40 cellular contexts compared by ENCODE assay signal in the genomic region with DNA sequence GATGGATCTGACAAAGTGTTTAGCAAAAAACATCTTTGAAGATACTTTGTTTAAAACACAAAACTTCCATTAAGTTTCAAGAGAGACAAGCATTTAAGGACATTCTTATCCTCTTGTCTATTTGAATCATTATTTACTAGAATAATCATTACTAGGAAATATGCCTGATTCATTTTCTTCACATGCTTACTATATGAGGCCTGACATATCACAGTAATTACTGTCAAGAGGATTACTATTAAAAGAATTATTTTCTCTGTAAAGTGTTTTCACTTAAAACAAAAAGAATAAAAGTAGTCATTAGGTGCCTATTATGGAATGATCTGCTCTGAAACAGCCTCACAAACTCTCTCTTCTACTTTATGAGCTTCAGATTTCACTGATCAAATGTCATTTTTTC.
"Had no signal": no experiment of that assay in that cellular context is flagged by ENCODE, and none has a peak within 500 bp of the region (broad histone marks: within the 10 kb centered on the region; RNA-seq: fewer than 3 reads in every experiment).

No MANE protein-coding gene starts in this region.

- H3K9me3 Mint-ChIP-seq: activated naive CD4-positive, alpha-beta T cell treated with anti-CD3 and anti-CD28 coated beads for 36 hours; activated naive CD4-positive, alpha-beta T cell treated with anti-CD3 and anti-CD28 coated beads, Interleukin-2, amount 10 ng/mL, durations not matched to agents 7 days and 5 days; activated naive CD4-positive, alpha-beta T cell treated with anti-CD3 and anti-CD28 coated beads, Interleukin-2, amount 50 U/mL, for 24 hours; activated naive CD8-positive, alpha-beta T cell treated with anti-CD3 and anti-CD28 coated beads, Interleukin-2, amount 10 ng/mL, durations not matched to agents 7 days and 5 days; activated naive CD8-positive, alpha-beta T cell treated with anti-CD3 and anti-CD28 coated beads, Interleukin-2, amount 50 U/mL, for 24 hours; activated T-cell treated with anti-CD3 and anti-CD28 coated beads, Interleukin-2, amount 50 U/mL, for 24 hours; activated T-helper 1 cell treated with anti-CD3 and anti-CD28 coated beads, Interleukin-12 subunit alpha, Interleukin-12 subunit beta, Interleukin-2, Interleukin-4 antibody, amounts not matched to agents 30 ng/mL and 10 ng/mL and 1 ng/mL, durations not matched to agents 14 hours and 24 hours and 36 hours; activated T-helper 2 cell treated with anti-CD3 and anti-CD28 coated beads, Interferon-gamma antibody, Interleukin-2, Interleukin-4, amounts not matched to agents 10 μg/mL and 5 μg/mL and 100 μg/mL, durations not matched to agents 14 hours and 24 hours and 36 hours had no signal

- ATAC-seq: activated naive CD4-positive, alpha-beta T cell treated with anti-CD3 and anti-CD28 coated beads, Interleukin-2, amount 50 U/mL, for 72 hours; activated naive CD8-positive, alpha-beta T cell treated with anti-CD3 and anti-CD28 coated beads, Interleukin-2, amount 50 U/mL, for 24 hours; activated T-cell treated with anti-CD3 and anti-CD28 coated beads, Interleukin-2, amount 50 U/mL, for 4 hours; activated T-cell treated with anti-CD3 and anti-CD28 coated beads, Interleukin-2, amount 50 U/mL, for 72 hours; activated T-helper 17 cell treated with anti-CD3 and anti-CD28 coated beads, Interleukin-2, amount 50 U/mL, for 72 hours; body of pancreas had no signal

- H3K4me1 Mint-ChIP-seq: activated naive CD4-positive, alpha-beta T cell treated with anti-CD3 and anti-CD28 coated beads, Interleukin-2, amount 10 ng/mL, durations not matched to agents 7 days and 5 days; activated naive CD4-positive, alpha-beta T cell treated with anti-CD3 and anti-CD28 coated beads, Interleukin-2, amount 50 U/mL, for 24 hours; activated naive CD8-positive, alpha-beta T cell treated with anti-CD3 and anti-CD28 coated beads for 36 hours; activated naive CD8-positive, alpha-beta T cell treated with anti-CD3 and anti-CD28 coated beads, Interleukin-2, amount 10 ng/mL, durations not matched to agents 7 days and 5 days; activated naive CD8-positive, alpha-beta T cell treated with anti-CD3 and anti-CD28 coated beads, Interleukin-2, amount 50 U/mL, for 24 hours; activated T-helper 17 cell treated with anti-CD3 and anti-CD28 coated beads, Interleukin-2, amount 50 U/mL, for 72 hours; central memory CD8-positive, alpha-beta T cell had no signal

- H3K27ac Mint-ChIP-seq: activated naive CD4-positive, alpha-beta T cell treated with anti-CD3 and anti-CD28 coated beads for 36 hours; activated naive CD4-positive, alpha-beta T cell treated with anti-CD3 and anti-CD28 coated beads, Interleukin-2, amount 10 ng/mL, durations not matched to agents 7 days and 5 days; activated naive CD4-positive, alpha-beta T cell treated with anti-CD3 and anti-CD28 coated beads, Interleukin-2, amount 50 U/mL, for 24 hours; activated naive CD4-positive, alpha-beta T cell treated with anti-CD3 and anti-CD28 coated beads, Interleukin-2, amount 50 U/mL, for 72 hours; activated naive CD8-positive, alpha-beta T cell; activated naive CD8-positive, alpha-beta T cell treated with anti-CD3 and anti-CD28 coated beads for 36 hours; activated naive CD8-positive, alpha-beta T cell treated with anti-CD3 and anti-CD28 coated beads, Interleukin-2, amount 10 ng/mL, durations not matched to agents 7 days and 5 days; activated naive CD8-positive, alpha-beta T cell treated with anti-CD3 and anti-CD28 coated beads, Interleukin-2, amount 50 U/mL, for 24 hours; activated T-cell treated with anti-CD3 and anti-CD28 coated beads, Interleukin-2, amount 50 U/mL, for 24 hours; activated T-cell treated with anti-CD3 and anti-CD28 coated beads, Interleukin-2, amount 50 U/mL, for 72 hours; activated T-helper 1 cell treated with anti-CD3 and anti-CD28 coated beads, Interleukin-12 subunit alpha, Interleukin-12 subunit beta, Interleukin-2, Interleukin-4 antibody, amounts not matched to agents 30 ng/mL and 10 ng/mL and 1 ng/mL, durations not matched to agents 14 hours and 24 hours and 36 hours; activated T-helper 17 cell treated with anti-CD3 and anti-CD28 coated beads, Interleukin-2, amount 50 U/mL, for 72 hours; activated T-helper 2 cell treated with anti-CD3 and anti-CD28 coated beads, Interferon-gamma antibody, Interleukin-2, Interleukin-4, amounts not matched to agents 10 μg/mL and 5 μg/mL and 100 μg/mL, durations not matched to agents 14 hours and 24 hours and 36 hours; brain had no signal

- H3K9me3 ChIP-seq: adrenal gland, ascending aorta, body of pancreas, breast epithelium had no signal

- DNase-seq: activated effector memory CD4-positive, alpha-beta T cell treated with anti-CD3 and anti-CD28 coated beads, Interleukin-2, amount 50 U/mL, for 16 hours; activated effector memory CD4-positive, alpha-beta T cell treated with Interleukin-2 at 50 U/mL for 16 hours; activated gamma-delta T cell; activated gamma-delta T cell treated with Interleukin-2 at 50 U/mL for 16 hours; activated naive CD4-positive, alpha-beta T cell; activated naive CD4-positive, alpha-beta T cell treated with anti-CD3 and anti-CD28 coated beads for 36 hours; activated naive CD4-positive, alpha-beta T cell treated with anti-CD3 and anti-CD28 coated beads, Interleukin-2, amount 10 ng/mL, durations not matched to agents 7 days and 5 days; activated naive CD4-positive, alpha-beta T cell treated with anti-CD3 and anti-CD28 coated beads, Interleukin-2, amount 50 U/mL, for 16 hours; activated naive CD4-positive, alpha-beta T cell treated with Interleukin-2 at 50 U/mL for 16 hours; activated naive CD8-positive, alpha-beta T cell treated with anti-CD3 and anti-CD28 coated beads for 36 hours; activated naive CD8-positive, alpha-beta T cell treated with anti-CD3 and anti-CD28 coated beads, Interleukin-2, amount 10 ng/mL, durations not matched to agents 7 days and 5 days; activated naive CD8-positive, alpha-beta T cell treated with anti-CD3 and anti-CD28 coated beads, Interleukin-2, amount 50 U/mL, for 24 hours; activated T-cell treated with anti-CD3 and anti-CD28 coated beads, Interleukin-2, amount 50 U/mL, for 1 hour; activated T-cell treated with anti-CD3 and anti-CD28 coated beads, Interleukin-2, amount 50 U/mL, for 24 hours; activated T-cell treated with anti-CD3 and anti-CD28 coated beads, Interleukin-2, amount 50 U/mL, for 4 hours; activated T-cell treated with anti-CD3 and anti-CD28 coated beads, Interleukin-2, amount 50 U/mL, for 48 hours; activated T-cell treated with anti-CD3 and anti-CD28 coated beads, Interleukin-2, amount 50 U/mL, for 72 hours; adrenal gland; amniotic stem cell; amygdala; anterior cingulate cortex; aorta; body of pancreas; brain microvascular endothelial cell; caudate nucleus; central memory CD4-positive, alpha-beta T cell; cerebellar nuclear complex had no signal

- H3K4me3 ChIP-seq: adrenal gland, ascending aorta, body of pancreas, breast epithelium, cardiac muscle cell had no signal

- H3K36me3 ChIP-seq: adrenal gland, ascending aorta, brain microvascular endothelial cell, breast epithelium, cardiac muscle cell had no signal

- H3K4me3 Mint-ChIP-seq: activated naive CD4-positive, alpha-beta T cell treated with anti-CD3 and anti-CD28 coated beads for 36 hours; activated naive CD4-positive, alpha-beta T cell treated with anti-CD3 and anti-CD28 coated beads, Interleukin-2, amount 10 ng/mL, durations not matched to agents 7 days and 5 days; activated naive CD4-positive, alpha-beta T cell treated with anti-CD3 and anti-CD28 coated beads, Interleukin-2, amount 50 U/mL, for 24 hours; activated naive CD8-positive, alpha-beta T cell; activated naive CD8-positive, alpha-beta T cell treated with anti-CD3 and anti-CD28 coated beads for 36 hours; activated naive CD8-positive, alpha-beta T cell treated with anti-CD3 and anti-CD28 coated beads, Interleukin-2, amount 10 ng/mL, durations not matched to agents 7 days and 5 days; activated naive CD8-positive, alpha-beta T cell treated with anti-CD3 and anti-CD28 coated beads, Interleukin-2, amount 50 U/mL, for 24 hours; activated T-cell treated with anti-CD3 and anti-CD28 coated beads, Interleukin-2, amount 50 U/mL, for 24 hours; activated T-cell treated with anti-CD3 and anti-CD28 coated beads, Interleukin-2, amount 50 U/mL, for 4 hours; activated T-cell treated with anti-CD3 and anti-CD28 coated beads, Interleukin-2, amount 50 U/mL, for 72 hours; activated T-helper 1 cell treated with anti-CD3 and anti-CD28 coated beads, Interleukin-12 subunit alpha, Interleukin-12 subunit beta, Interleukin-2, Interleukin-4 antibody, amounts not matched to agents 30 ng/mL and 10 ng/mL and 1 ng/mL, durations not matched to agents 14 hours and 24 hours and 36 hours; activated T-helper 17 cell treated with anti-CD3 and anti-CD28 coated beads, Interleukin-2, amount 50 U/mL, for 72 hours; brain; central memory CD8-positive, alpha-beta T cell had no signal

- H3K27ac ChIP-seq: adrenal gland, ascending aorta, body of pancreas, brain microvascular endothelial cell, breast epithelium, cardiac muscle cell had no signal

- H3K27me3 Mint-ChIP-seq: activated naive CD4-positive, alpha-beta T cell treated with anti-CD3 and anti-CD28 coated beads, Interleukin-2, amount 10 ng/mL, durations not matched to agents 7 days and 5 days; activated naive CD4-positive, alpha-beta T cell treated with anti-CD3 and anti-CD28 coated beads, Interleukin-2, amount 50 U/mL, for 24 hours; activated naive CD8-positive, alpha-beta T cell; activated naive CD8-positive, alpha-beta T cell treated with anti-CD3 and anti-CD28 coated beads for 36 hours; activated naive CD8-positive, alpha-beta T cell treated with anti-CD3 and anti-CD28 coated beads, Interleukin-2, amount 10 ng/mL, durations not matched to agents 7 days and 5 days; activated naive CD8-positive, alpha-beta T cell treated with anti-CD3 and anti-CD28 coated beads, Interleukin-2, amount 50 U/mL, for 24 hours; activated T-cell treated with anti-CD3 and anti-CD28 coated beads, Interleukin-2, amount 50 U/mL, for 24 hours; activated T-helper 17 cell treated with anti-CD3 and anti-CD28 coated beads, Interleukin-2, amount 50 U/mL, for 72 hours; brain; central memory CD8-positive, alpha-beta T cell had no signal

- H3K27me3 ChIP-seq: adrenal gland, ascending aorta, body of pancreas, brain microvascular endothelial cell, breast epithelium, cardiac muscle cell had no signal

- H3K4me1 ChIP-seq: adrenal gland, ascending aorta, body of pancreas, breast epithelium had no signal

- FAIRE-seq: astrocyte, bronchial epithelial cell had no signal
